11 cellular contexts compared by ENCODE assay signal in the genomic region with DNA sequence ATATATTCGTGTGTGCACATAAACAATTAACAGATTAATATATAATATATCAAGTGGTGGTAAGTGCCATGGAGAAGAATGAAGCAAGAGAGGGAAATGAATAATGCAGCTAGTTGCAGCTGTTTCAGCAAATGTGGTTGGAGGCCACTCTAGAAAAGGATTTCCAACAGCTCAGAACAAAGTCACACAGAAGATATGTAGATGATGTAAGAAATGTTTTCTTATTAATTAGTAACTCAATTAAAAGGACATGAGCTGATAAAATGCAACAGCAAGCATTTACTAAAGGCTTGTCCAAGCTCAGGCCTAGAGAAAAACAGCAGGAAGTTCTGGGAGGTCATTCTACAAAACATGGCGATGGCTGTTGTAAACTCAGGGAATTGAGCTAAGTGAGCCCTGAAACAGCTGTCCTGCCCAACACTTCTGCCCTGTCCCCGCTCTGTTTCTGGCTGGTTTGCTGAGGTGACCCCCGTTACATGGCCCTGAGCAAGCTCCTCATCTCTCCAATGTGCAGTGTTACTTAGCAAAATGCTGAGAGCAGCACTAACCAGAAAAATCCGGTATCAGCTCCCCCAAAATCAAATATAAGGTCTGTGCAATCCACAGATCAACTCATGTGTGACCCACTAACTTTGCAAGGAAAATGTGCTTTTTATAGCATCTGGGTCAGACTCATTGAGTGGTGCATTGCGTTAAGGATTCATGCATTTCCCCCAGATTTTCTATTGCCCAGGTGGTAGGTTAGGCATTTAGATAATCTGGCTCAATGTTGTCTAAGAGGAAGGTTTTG. TPM values are rescaled to one million over a fixed set of nuclear protein-coding genes. Genes with fewer than 3 reads are reported as not detected.
DNase-seq lines count a peak whose midpoint lies in the region; ATAC-seq, FAIRE-seq and TF ChIP-seq lines count a peak whose summit lies in the region.
"Had no signal": no experiment of that assay in that cellular context is flagged by ENCODE, and none has a peak within 500 bp of the region (broad histone marks: within the 10 kb centered on the region; RNA-seq: fewer than 3 reads in every experiment).

No MANE protein-coding gene starts in this region.

- TF ChIP-seq POLR2A in H1 (IDR thresholded peaks at IDR 0.05; ENCODE audit: control extremely low read depth in 1 of 2, low read depth in 2 of 2, low read length in 2 of 2) (no peak), heart left ventricle (IDR thresholded peaks at IDR 0.05) (no peak)

- TF ChIP-seq EP300 in H1 (IDR thresholded peaks at IDR 0.05; ENCODE audit: borderline replicate concordance in 1 of 2, low read depth in 2 of 2, low read length in 2 of 2): no peak

- H3K4ac ChIP-seq in H1 (replicated peaks; ENCODE audit: insufficient read length, low read depth, low read length): no peak overlapping the region

- peak overlapping the region; percentile 80 to 96 (median 86) for H3K4me2 ChIP-seq in BLaER1 treated with 17β-estradiol and CSF1 and Interleukin-3, amounts not matched to agents 10 nM and 100 nM
- H3K4me2 ChIP-seq in Loucy (ENCODE audit: low read depth, low read length, poor library complexity, severe bottlenecking) (peak overlapping the region; percentile 17), H1 (ENCODE audit: insufficient read depth in 1 of 2, low read depth in 2 of 2, low read length in 2 of 2) (no peak overlapping the region)

- no peak overlapping the region for H3K14ac ChIP-seq in H1 (ENCODE audit: insufficient read length)

- no peaks in the 10 kb centered on the region for H3K27me3 ChIP-seq in BLaER1 treated with 17β-estradiol and CSF1 and Interleukin-3, amounts not matched to agents 10 nM and 100 nM
- H3K27me3 ChIP-seq in Loucy (ENCODE audit: insufficient read depth, low read length, poor library complexity, severe bottlenecking) (no peaks in the 10 kb centered on the region), H1 (replicated peaks in 1 of 4; ENCODE audit: control insufficient read depth in 3 of 4, extremely low read depth in 1 of 4, insufficient read depth in 3 of 4, low read length in 3 of 4) (no peaks in the 10 kb centered on the region), heart left ventricle (no peaks in the 10 kb centered on the region)
- H3K27me3 ChIP-seq: MG63 had no signal

- ATAC-seq in GM19035 (IDR thresholded peaks at IDR 0.05; ENCODE audit: unreplicated experiment) (no peak), HG03139 (IDR thresholded peaks at IDR 0.05; ENCODE audit: unreplicated experiment) (no peak), heart left ventricle (no peak)

- H3K23ac ChIP-seq in H1 (ENCODE audit: insufficient read length): no peak overlapping the region

- H4K5ac ChIP-seq in H1 (ENCODE audit: insufficient read length, low read depth, low read length): no peak overlapping the region

- WGBS in H1 (ENCODE audit: extremely low coverage in 1 of 2, insufficient coverage in 1 of 2, insufficient read length in 1 of 2, insufficient replicate concordance in 2 of 2, low coverage in 1 of 2, low lambda C conversion rate in 2 of 2, missing lambda C conversion rate in 1 of 2), 2 experiments: 83% methylated on average over 6 of the region's 6 CpGs; no CpG with 5 or more reads in 1 of the 2 experiments
- 87 to 89% (median 88%) methylated on average over 6 of the region's 6 CpGs for WGBS in heart left ventricle, 4 donors

- intact Hi-C loops in heart left ventricle (cut with DNase I): no loop called here

- POLR2A ChIA-PET in H1 (lab: Charles Lee; ENCODE audit: partially characterized antibody): interaction anchor here (1.1 kb wide), 1 partner anchor 9 kb away, joined by 3 read pairs; no protein-coding TSS in a partner anchor
- POLR2A ChIA-PET in RWPE1 (lab: Yijun Ruan, JAX; ENCODE audit: low non-redundant PET): no interaction called here

- peaks cover 0 to 19% (median 7%) of the 10 kb centered on the region in 11 experiments; a peak in 11 of 22 replicates for H3K9me3 ChIP-seq in BLaER1 treated with 17β-estradiol and CSF1 and Interleukin-3, amounts not matched to agents 10 nM and 100 nM (replicated peaks in 1 of 11)
- H3K9me3 ChIP-seq in Loucy (ENCODE audit: insufficient read depth, low read depth, low read length) (no peaks in the 10 kb centered on the region), H1 (ENCODE audit: insufficient read depth in 2 of 2, low read depth in 1 of 2, low read length in 1 of 2) (no peaks in the 10 kb centered on the region), heart left ventricle (peaks cover 0 to 2% (median 0%) of the 10 kb centered on the region in 12 donors)
- H3K9me3 ChIP-seq: MG63, neutrophil had no signal

- H3K4me3 ChIP-seq in BLaER1 treated with 17β-estradiol and CSF1 and Interleukin-3, amounts not matched to agents 10 nM and 100 nM: peak overlapping the region in 4 of 10 experiments; percentile 0 to 15 (median 10); a peak in 5 of 20 replicates
- H3K4me3 ChIP-seq in Loucy (ENCODE audit: low read length, poor library complexity, severe bottlenecking) (peak overlapping the region; percentile 17), H1 (ENCODE audit: extremely low read depth in 1 of 4, insufficient read depth in 2 of 4, low read depth in 3 of 4, low read length in 4 of 4) (no peak overlapping the region), heart left ventricle (no peak overlapping the region)
- H3K4me3 ChIP-seq: MG63 had no signal

- H3K4me1 ChIP-seq in BLaER1 treated with 17β-estradiol and CSF1 and Interleukin-3, amounts not matched to agents 10 nM and 100 nM: peaks cover 48 to 65% (median 52%) of the 10 kb centered on the region in 10 experiments
- H3K4me1 ChIP-seq in Loucy (ENCODE audit: insufficient read depth, low read length, poor library complexity, severe bottlenecking) (peaks cover 15% of the 10 kb centered on the region), H1 (replicated peaks in 1 of 4; ENCODE audit: control insufficient read depth in 3 of 4, insufficient read depth in 4 of 4, low read length in 3 of 4) (no peaks in the 10 kb centered on the region), heart left ventricle (peaks cover 0 to 26% (median 11%) of the 10 kb centered on the region in 12 donors)

- H3K9ac ChIP-seq in BLaER1 treated with 17β-estradiol and CSF1 and Interleukin-3, amounts not matched to agents 10 nM and 100 nM: peak overlapping the region in 9 of 11 experiments; percentile 28 to 68 (median 53); a peak in 16 of 22 replicates
- H3K9ac ChIP-seq in Loucy (ENCODE audit: low read depth, low read length, poor library complexity, severe bottlenecking) (no peak overlapping the region), H1 (replicated peaks in 1 of 4; ENCODE audit: extremely low read depth in 1 of 4, low read depth in 3 of 4, low read length in 3 of 4) (no peak overlapping the region)

- FAIRE-seq in GM19239 (lab: Jason Lieb, UNC): peak; percentile 91
- FAIRE-seq in H1 (lab: Jason Lieb, UNC): no peak

- H3K79me2 ChIP-seq in Loucy (ENCODE audit: insufficient read depth, low read length) (no peaks in the 10 kb centered on the region), H1 (ENCODE audit: control insufficient read depth in 1 of 2, insufficient read depth in 2 of 2, low read length in 2 of 2) (no peaks in the 10 kb centered on the region)

- H3K27ac ChIP-seq in BLaER1 treated with 17β-estradiol and CSF1 and Interleukin-3, amounts not matched to agents 10 nM and 100 nM: peak overlapping the region; percentile 63 to 84 (median 73); a peak in 21 of 22 replicates
- H3K27ac ChIP-seq in H1 (ENCODE audit: low read depth, low read length) (no peak overlapping the region), RWPE1 (no peak overlapping the region), heart left ventricle (no peak overlapping the region)
- H3K27ac ChIP-seq: neutrophil had no signal

- no peaks in the 10 kb centered on the region for H4K20me1 ChIP-seq in BLaER1 treated with 17β-estradiol and CSF1 and Interleukin-3, amounts not matched to agents 10 nM and 100 nM
- no peaks in the 10 kb centered on the region for H4K20me1 ChIP-seq in Loucy (ENCODE audit: insufficient read depth, low read length, poor library complexity, severe bottlenecking)
- H4K20me1 ChIP-seq in H1 (replicated peaks in 1 of 2; ENCODE audit: control insufficient read depth in 1 of 2, insufficient read depth in 2 of 2, low read length in 2 of 2): no peaks in the 10 kb centered on the region

- H4K8ac ChIP-seq in H1 (ENCODE audit: extremely low read depth, insufficient read depth, low read length): peak overlapping the region; percentile 39; the same call in 1 of the 2 replicates

- CTCF ChIA-PET in H1 (lab: Charles Lee; ENCODE audit: partially characterized antibody) (interaction anchor here (0.5 to 2.0 kb wide), 7 partner anchors 8 to 615 kb away, joined by 3 to 7 read pairs (median 3); no protein-coding TSS in a partner anchor), RWPE1 (lab: Yijun Ruan, JAX) (no interaction called here)

- no peaks in the 10 kb centered on the region for H3K9me2 ChIP-seq in Loucy (replicated peaks; ENCODE audit: low read depth, low read length)

- no peaks in the 10 kb centered on the region for H3K79me1 ChIP-seq in H1 (ENCODE audit: low read depth, low read length)

- no peak overlapping the region for H3K18ac ChIP-seq in H1 (ENCODE audit: extremely low read depth, low read length)

- H2BK20ac ChIP-seq in H1 (ENCODE audit: low read length): no peak overlapping the region

- no peak overlapping the region for H2BK120ac ChIP-seq in H1 (replicated peaks; ENCODE audit: low read depth, low read length)

- H2AFZ ChIP-seq in Loucy (ENCODE audit: low read length): no peak overlapping the region
- H2AFZ ChIP-seq in H1 (ENCODE audit: low read length): peak overlapping the region; percentile 39; the same call in 1 of the 2 replicates

- no peak for DNase-seq in GM19239 (ENCODE audit: insufficient read length, low spot score)
- DNase-seq in H1 (ENCODE audit: low read depth in 1 of 2, low spot score in 2 of 2): no peak
- no peak for DNase-seq in RWPE1 (ENCODE audit: low spot score)
- DNase-seq in heart left ventricle: no peak
- DNase-seq: MG63, NCI-H748 treated with DMSO at 0.1 percent for 48 hours had no signal

- H3F3A ChIP-seq in Loucy (ENCODE audit: low read depth): no peaks in the 10 kb centered on the region

- H4K91ac ChIP-seq in H1 (replicated peaks; ENCODE audit: insufficient read length, low read length): no peak overlapping the region

- TF ChIP-seq CTCF in Loucy (conservative IDR thresholded peaks at IDR 0.05; ENCODE audit: low read length) (no peak), H1 (IDR thresholded peaks at IDR 0.05; ENCODE audit: control extremely low read depth in 1 of 3, insufficient read depth in 1 of 3, low read depth in 1 of 3, low read length in 3 of 3) (no peak), RWPE1 (conservative IDR thresholded peaks at IDR 0.05; ENCODE audit: low read depth) (no peak), heart left ventricle (IDR thresholded peaks at IDR 0.05) (no peak)

- TF ChIP-seq RAD21 in H1 (IDR thresholded peaks at IDR 0.05 in 1 of 2, conservative IDR thresholded peaks at IDR 0.05 in 1 of 2; ENCODE audit: low read depth in 2 of 2, low read length in 2 of 2): no peak

- H3K56ac ChIP-seq in H1 (replicated peaks; ENCODE audit: insufficient read length, low read depth, low read length): no peak overlapping the region

- no peak overlapping the region for H2BK12ac ChIP-seq in H1 (ENCODE audit: low read depth, low read length)

- no peak overlapping the region for H2AK5ac ChIP-seq in H1 (ENCODE audit: low read depth, low read length)

- H3K36me3 ChIP-seq in BLaER1 treated with 17β-estradiol and CSF1 and Interleukin-3, amounts not matched to agents 10 nM and 100 nM: no peaks in the 10 kb centered on the region
- H3K36me3 ChIP-seq in Loucy (ENCODE audit: insufficient read depth, low read length) (no peaks in the 10 kb centered on the region), H1 (ENCODE audit: control insufficient read depth in 2 of 4, insufficient read depth in 4 of 4, low read length in 3 of 4) (no peaks in the 10 kb centered on the region), heart left ventricle (no peaks in the 10 kb centered on the region)
- H3K36me3 ChIP-seq: MG63, neutrophil had no signal

- no peak overlapping the region for H2BK15ac ChIP-seq in H1 (ENCODE audit: low read length)

- no peaks in the 10 kb centered on the region for H3K23me2 ChIP-seq in H1 (ENCODE audit: low read depth, low read length)

- no peak overlapping the region for H2BK5ac ChIP-seq in H1 (ENCODE audit: low read depth, low read length)

RNA-seq across cellular contexts. Expression of a gene that starts 23.5 kb away (rescaled TPM):
- 0.11 TPM in 1 of 2 replicates, not detected in the other for total RNA-seq in H1 (2021; fragmentation: NEBNext Ultra II Directional; extraction: Animal tissue kit (Norgen Biotek cat#: 25700))
- polyA plus RNA-seq in H1 (2011; rRNA removed): 0.03 and 0.05 TPM in 2 replicates
- polyA plus RNA-seq in H1 (2011; cell fraction: cytosol; rRNA removed): 0.06 TPM
- 0.04 TPM for polyA plus RNA-seq in H1 (2011; cell fraction: nucleus; rRNA removed)
- 0.15 TPM in 1 of 4 replicates, not detected in the others for polyA plus RNA-seq in H1 (2012, experiment 1 of 2)
- not detected for polyA plus RNA-seq in H1 (2012, experiment 2 of 2)
- 0.02 TPM for polyA plus RNA-seq in H1 (2013, experiment 1 of 2)
- 0.07 TPM for polyA plus RNA-seq in H1 (2013, experiment 2 of 2)
- polyA minus RNA-seq in H1 (2011; rRNA and poly(A)+ RNA removed): 0.06 and 0.12 TPM in 2 replicates
- polyA minus RNA-seq in H1 (2011; cell fraction: cytosol; rRNA and poly(A)+ RNA removed): not detected
- not detected for polyA minus RNA-seq in H1 (2011; cell fraction: nucleus; rRNA and poly(A)+ RNA removed)
- under 1 TPM; 0.12 to 0.75 (median 0.43) TPM for total RNA-seq in heart left ventricle
- polyA plus RNA-seq in heart left ventricle: under 1 TPM; 0.27 to 1.00 TPM

Comparison
In these comparisons a context has a peak if more than half of its experiments do, and no peak if none do; other contexts are left out.
1. H3K27ac ChIP-seq: peak in BLaER1 treated with 17β-estradiol and CSF1 and Interleukin-3, amounts not matched to agents 10 nM and 100 nM (11 of 11); none in H1 (single experiment), RWPE1 (single experiment) and heart left ventricle (0 of 12).
2. H3K4me2 ChIP-seq: peak in BLaER1 treated with 17β-estradiol and CSF1 and Interleukin-3, amounts not matched to agents 10 nM and 100 nM (11 of 11) and Loucy (single experiment); none in H1 (0 of 2).
3. H3K9ac ChIP-seq: peak in BLaER1 treated with 17β-estradiol and CSF1 and Interleukin-3, amounts not matched to agents 10 nM and 100 nM (9 of 11); none in Loucy (single experiment) and H1 (0 of 4).